ENCODE assay signal across 8 cellular contexts in the genomic region with DNA sequence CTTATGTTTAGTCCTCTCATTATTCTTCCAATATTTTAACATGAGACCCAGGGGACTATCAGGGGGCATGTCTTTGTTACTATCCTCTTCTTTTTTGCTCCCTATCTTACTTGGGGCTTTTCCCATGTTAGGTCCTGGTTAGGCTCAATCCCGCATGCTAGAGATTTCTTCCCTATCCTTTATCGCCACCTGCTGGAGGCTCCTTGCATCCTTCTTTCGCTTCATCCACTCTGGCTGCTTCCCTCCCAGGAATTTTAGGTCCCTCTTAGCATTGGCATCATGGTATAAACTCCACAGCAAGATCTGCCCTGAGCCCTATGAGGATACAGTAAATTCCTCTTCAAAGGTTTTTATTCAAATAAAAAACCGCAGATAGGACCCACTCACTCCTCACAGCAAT. TPM values are rescaled to one million over a fixed set of nuclear protein-coding genes. Genes with fewer than 3 reads are reported as not detected.
DNase-seq lines count a peak whose midpoint lies in the region; ATAC-seq and TF ChIP-seq lines count a peak whose summit lies in the region.
"Not testable (repeated sequence)": the region's sequence is repeated elsewhere in the genome, so short reads cannot be mapped to it uniquely, and the experiment has no call there.

No MANE protein-coding gene starts in this region.

- H3F3A ChIP-seq in GM23248 (ENCODE audit: insufficient read depth): not testable (repeated sequence)

- not testable (repeated sequence) for H3K9me3 ChIP-seq in GM23248 (ENCODE audit: low read depth); RWPE2 (ENCODE audit: severe bottlenecking); adipocyte (ENCODE audit: control insufficient read depth, low read length); lung (ENCODE audit: control insufficient read depth in 2 of 2, insufficient read depth in 1 of 2, low read length in 1 of 2)

- H3K79me2 ChIP-seq in GM23248 (ENCODE audit: insufficient read depth): not testable (repeated sequence)

- H3K9me2 ChIP-seq in GM23248 (ENCODE audit: insufficient read depth): not testable (repeated sequence)

- 0 to 4% methylated on average over 4 of the region's 4 CpGs for WGBS in GM23248 (ENCODE audit: low coverage in 1 of 2, low lambda C conversion rate in 2 of 2, missing lambda C conversion rate in 2 of 2), 2 experiments
- 4 to 6% methylated on average over 4 of the region's 4 CpGs for WGBS in lung, 2 donors

- not testable (repeated sequence) for H3K4me1 ChIP-seq in GM23248 (ENCODE audit: insufficient read depth); RWPE2 (ENCODE audit: insufficient read depth, poor library complexity, severe bottlenecking); adipocyte (ENCODE audit: control insufficient read depth, insufficient read depth, low read length); lung (ENCODE audit: control insufficient read depth in 2 of 2, insufficient read depth in 2 of 2, low read length in 2 of 2)

- not testable (repeated sequence) for H3K27ac ChIP-seq in GM23248; RWPE2 (ENCODE audit: poor library complexity, severe bottlenecking); lung (ENCODE audit: low read depth in 1 of 2, low read length in 1 of 2)

- not testable (repeated sequence) for ATAC-seq in RWPE2 (ENCODE audit: low read depth); lung (ENCODE audit: insufficient read depth, low FRiP score)

- TF ChIP-seq CTCF in RWPE2 (IDR thresholded peaks at IDR 0.05; ENCODE audit: poor library complexity, severe bottlenecking) (peak; percentile 64), lung (IDR thresholded peaks at IDR 0.05; ENCODE audit: control extremely low read depth, extremely low read depth) (peak; percentile 12)

- H3K9ac ChIP-seq in GM23248; adipocyte (ENCODE audit: low read length): not testable (repeated sequence)

- H3K4me3 ChIP-seq in GM23248; RWPE2 (ENCODE audit: severe bottlenecking); adipocyte (ENCODE audit: low read length); lung: not testable (repeated sequence)

- H3K27me3 ChIP-seq in GM23248 (replicated peaks; ENCODE audit: insufficient read depth); RWPE2 (ENCODE audit: insufficient read depth, poor library complexity, severe bottlenecking); adipocyte (replicated peaks; ENCODE audit: control insufficient read depth, insufficient read depth, low read length); lung (ENCODE audit: control insufficient read depth, insufficient read depth): not testable (repeated sequence)

- not testable (repeated sequence) for H3K36me3 ChIP-seq in GM23248 (ENCODE audit: low read depth); RWPE2 (ENCODE audit: low read depth); adipocyte (ENCODE audit: control insufficient read depth, insufficient read depth, low read length, severe bottlenecking); lung (ENCODE audit: control insufficient read depth in 2 of 2, insufficient read depth in 2 of 2, low read length in 2 of 2)

- H2AFZ ChIP-seq in GM23248: not testable (repeated sequence)

- not testable (repeated sequence) for H3K4me2 ChIP-seq in GM23248 (ENCODE audit: unreplicated experiment)

- in situ Hi-C loops in GM23248 (cut with MboI): loop anchor here (25.0 kb wide), 1 partner anchor 734 kb away; no protein-coding TSS in a partner anchor

- DNase-seq in AML-193 (lab: John Stamatoyannopoulos, UW): peak; percentile 2 to 11
- DNase-seq in GM23248: peak; percentile 53
- peak; percentile 70 for DNase-seq in NCI-H1694 (lab: John Stamatoyannopoulos, UW)
- not testable (repeated sequence) for DNase-seq in RWPE2 (ENCODE audit: low spot score)
- DNase-seq in adipocyte (ENCODE audit: low read depth): peak; percentile 79
- peak; percentile 13 for DNase-seq in fibroblast of the conjunctiva (ENCODE audit: low read depth)
- DNase-seq in lung (ENCODE audit: low spot score): peak; percentile 47
- DNase-seq in stimulated activated CD4-positive, alpha-beta T cell treated with anti-CD3 and anti-CD28 coated beads, Interleukin-15, amount 100 ng/mL, for 24 hours: peak; percentile 47

- not testable (repeated sequence) for H4K20me1 ChIP-seq in GM23248 (ENCODE audit: insufficient read depth)

RNA-seq across cellular contexts. Expression of a gene that starts 15.0 kb away (rescaled TPM):
- total RNA-seq in GM23248 (2014; rRNA removed; shearing (Covaris generic)): not detected in 2 replicates
- not detected in 2 replicates for polyA plus RNA-seq in GM23248 (2016; fragmentation: Nextera tagmentation; extraction: Ambion mirVana)
- 1 to 10 TPM in 1 of 2 donors, not detected in 1; 3.8 TPM for total RNA-seq in lung
- not detected for polyA plus RNA-seq in lung
